8 cellular contexts compared by ENCODE assay signal in the genomic region with DNA sequence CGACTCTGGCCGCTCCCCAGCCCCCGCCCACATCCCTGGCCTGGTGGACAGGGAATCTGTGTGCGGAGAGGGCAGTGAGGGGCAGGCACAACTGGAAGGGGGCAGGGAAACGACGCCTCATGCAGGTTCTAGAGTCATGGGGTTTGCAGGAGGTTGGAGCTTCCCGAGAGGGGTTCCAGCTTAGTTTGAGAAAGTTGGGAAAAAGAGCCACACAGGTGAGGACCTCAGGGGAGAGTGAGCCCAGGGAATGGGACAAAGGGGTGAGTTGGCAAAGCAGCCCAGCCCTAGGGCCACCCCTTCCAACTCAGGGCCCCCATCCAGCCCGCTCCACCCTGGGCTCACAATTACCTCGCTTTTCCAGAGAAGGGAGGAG. TPM values are rescaled to one million over a fixed set of nuclear protein-coding genes. Genes with fewer than 3 reads are reported as not detected.
DNase-seq lines count a peak whose midpoint lies in the region; ATAC-seq and TF ChIP-seq lines count a peak whose summit lies in the region.

No MANE protein-coding gene starts in this region.

- in situ Hi-C loops in brain microvascular endothelial cell (cut with HindIII; ENCODE audit: low pct_ligation_motif_present, low sequenced_read_pairs), result no loop called here

- H3K27me3 Mint-ChIP-seq in activated T-cell treated with anti-CD3 and anti-CD28 coated beads, Interleukin-2, amount 50 U/mL, for 4 hours (ENCODE audit: low read depth), result peaks cover 37% of the 10 kb centered on the region
- peaks cover 13 to 21% of the 10 kb centered on the region in 2 donors for H3K27me3 Mint-ChIP-seq in stimulated activated naive B cell treated with anti-CD40 and anti-IgM and Interleukin-4, amounts not matched to agents 10 μg/mL and 1 μg/mL and 100 μg/mL, for 72 hours

- H3K27me3 ChIP-seq in brain microvascular endothelial cell (replicated peaks), result no peaks in the 10 kb centered on the region

- H3K4me3 ChIP-seq in brain microvascular endothelial cell (ENCODE audit: low read depth, low read length), result peak overlapping the region; percentile 66

- peak overlapping the region; percentile 33 for H3K27ac ChIP-seq in brain microvascular endothelial cell

- no peak for DNase-seq in activated T-cell treated with anti-CD3 and anti-CD28 coated beads, Interleukin-2, amount 50 U/mL, for 4 hours
- DNase-seq in activated T-cell treated with anti-CD3 and anti-CD28 coated beads for 4 hours (no peak), brain microvascular endothelial cell (no peak), islet precursor cell (peak; percentile 78), activated gamma-delta T cell treated with Interleukin-2 at 50 U/mL for 16 hours (no peak)
- DNase-seq in stimulated activated naive B cell treated with anti-CD40 and anti-IgM and Interleukin-4, amounts not matched to agents 10 μg/mL and 1 μg/mL and 100 μg/mL, for 72 hours, result no peak
- DNase-seq in stimulated activated CD4-positive, alpha-beta T cell treated with anti-CD3 and anti-CD28 coated beads, Interleukin-4, amount 100 ng/mL, for 24 hours, result no peak

- H3K4me3 Mint-ChIP-seq in activated T-cell treated with anti-CD3 and anti-CD28 coated beads, Interleukin-2, amount 50 U/mL, for 4 hours, result peak overlapping the region; percentile 52
- peak overlapping the region; percentile 87 to 88 for H3K4me3 Mint-ChIP-seq in stimulated activated naive B cell treated with anti-CD40 and anti-IgM and Interleukin-4, amounts not matched to agents 10 μg/mL and 1 μg/mL and 100 μg/mL, for 72 hours

- H3K36me3 Mint-ChIP-seq in activated T-cell treated with anti-CD3 and anti-CD28 coated beads, Interleukin-2, amount 50 U/mL, for 4 hours (ENCODE audit: insufficient read depth), result no peaks in the 10 kb centered on the region
- peaks cover 0 to 13% of the 10 kb centered on the region in 2 donors for H3K36me3 Mint-ChIP-seq in stimulated activated naive B cell treated with anti-CD40 and anti-IgM and Interleukin-4, amounts not matched to agents 10 μg/mL and 1 μg/mL and 100 μg/mL, for 72 hours

- peak overlapping the region; percentile 88 for H3K27ac Mint-ChIP-seq in stimulated activated naive B cell treated with anti-CD40 and anti-IgM and Interleukin-4, amounts not matched to agents 10 μg/mL and 1 μg/mL and 100 μg/mL, for 72 hours

- H3K9me3 Mint-ChIP-seq in activated T-cell treated with anti-CD3 and anti-CD28 coated beads, Interleukin-2, amount 50 U/mL, for 4 hours, result no peaks in the 10 kb centered on the region
- H3K9me3 Mint-ChIP-seq in stimulated activated naive B cell treated with anti-CD40 and anti-IgM and Interleukin-4, amounts not matched to agents 10 μg/mL and 1 μg/mL and 100 μg/mL, for 72 hours, result peaks cover 0 to 2% of the 10 kb centered on the region in 2 donors

- H3K36me3 ChIP-seq in brain microvascular endothelial cell (replicated peaks), result no peaks in the 10 kb centered on the region

- no peak for TF ChIP-seq CTCF in brain microvascular endothelial cell (IDR thresholded peaks at IDR 0.05; ENCODE audit: low read depth, low read length, missing control alignments)

- ATAC-seq in activated T-cell treated with anti-CD3 and anti-CD28 coated beads, Interleukin-2, amount 50 U/mL, for 4 hours, result no peak
- ATAC-seq in stimulated activated naive B cell treated with anti-CD40 and anti-IgM and Interleukin-4, amounts not matched to agents 10 μg/mL and 1 μg/mL and 100 μg/mL, for 72 hours (replicated peaks), result no peak
- ATAC-seq in GM18498 (IDR thresholded peaks at IDR 0.05; ENCODE audit: unreplicated experiment), result no peak

- peaks cover 9% of the 10 kb centered on the region for H3K4me1 Mint-ChIP-seq in activated T-cell treated with anti-CD3 and anti-CD28 coated beads, Interleukin-2, amount 50 U/mL, for 4 hours (ENCODE audit: low read depth)
- H3K4me1 Mint-ChIP-seq in stimulated activated naive B cell treated with anti-CD40 and anti-IgM and Interleukin-4, amounts not matched to agents 10 μg/mL and 1 μg/mL and 100 μg/mL, for 72 hours, result peaks cover 44 to 78% of the 10 kb centered on the region in 2 donors

RNA-seq across cellular contexts. Expression of a gene that starts 1.7 kb away (rescaled TPM):
- total RNA-seq in activated T-cell treated with anti-CD3 and anti-CD28 coated beads, Interleukin-2, amount 50 U/mL, for 4 hours, result 1 to 10 TPM in 1 of 3 donors, under 1 TPM in 2; 0.47 to 1.0 (median 0.71) TPM

RNA-seq across cellular contexts. Expression of a gene that starts 14.9 kb away (rescaled TPM):
- total RNA-seq in activated T-cell treated with anti-CD3 and anti-CD28 coated beads, Interleukin-2, amount 50 U/mL, for 4 hours, result 10 to 100 TPM; 49.3 to 72.6 (median 55.8) TPM

RNA-seq across cellular contexts. Expression of a gene that starts 18.2 kb away (rescaled TPM):
- total RNA-seq in activated T-cell treated with anti-CD3 and anti-CD28 coated beads, Interleukin-2, amount 50 U/mL, for 4 hours, result 10 to 100 TPM; 19.3 to 21.5 (median 19.4) TPM

RNA-seq across cellular contexts. Expression of a gene that starts 18.5 kb away (rescaled TPM):
- 10 to 100 TPM; 29.1 to 32.1 (median 31.3) TPM for total RNA-seq in activated T-cell treated with anti-CD3 and anti-CD28 coated beads, Interleukin-2, amount 50 U/mL, for 4 hours

RNA-seq across cellular contexts. Expression of a gene that starts 18.6 kb away (rescaled TPM):
- 1 to 10 TPM; 1.3 to 1.4 (median 1.4) TPM for total RNA-seq in activated T-cell treated with anti-CD3 and anti-CD28 coated beads, Interleukin-2, amount 50 U/mL, for 4 hours
